Comparison of ENCODE assay signal across 1 cellular context in genomic region chr17:27480699-27481098, GRCh38.
TF ChIP-seq lines count a peak whose summit lies in the region.

No MANE protein-coding gene starts in this region.

TF ChIP-seq in GM23338, 12 proteins besides CTCF, POLR2A, EP300 and RAD21 (continued from another document):
- TF ChIP-seq ZNF462 (CRISPR knock-in tag; IDR thresholded peaks at IDR 0.05) = no peak
